ENCODE assay signal across 8 cellular contexts in genomic region chr11:61752117-61752924, GRCh38. TPM values are rescaled to one million over a fixed set of nuclear protein-coding genes. Genes with fewer than 3 reads are reported as not detected.
DNase-seq lines count a peak whose midpoint lies in the region; ATAC-seq, FAIRE-seq and TF ChIP-seq lines count a peak whose summit lies in the region.

TSS of gene MYRF (plus strand) at chr11:61752636. CDS start at chr11:61752745, 109 bp downstream.

- H3K4me1 ChIP-seq in breast epithelium (no peaks in the 10 kb centered on the region), keratinocyte (ENCODE audit: control insufficient read depth, extremely low read depth, insufficient read depth, low read length) (peaks cover 2% of the 10 kb centered on the region)

- H3K27me3 ChIP-seq in WERI-Rb-1 (ENCODE audit: insufficient read depth, low read depth, severe bottlenecking) (peaks cover 4% of the 10 kb centered on the region), breast epithelium (no peaks in the 10 kb centered on the region), keratinocyte (ENCODE audit: control insufficient read depth, extremely low read depth, insufficient read depth, low read length) (peaks cover 35% of the 10 kb centered on the region)

- peak within 1 kb of the TSS; percentile 41 for H3K4me2 ChIP-seq in keratinocyte (ENCODE audit: control insufficient read depth, extremely low read depth, insufficient read depth, low read depth, low read length)

- no peaks in the 10 kb centered on the region for H3K79me2 ChIP-seq in keratinocyte (ENCODE audit: control insufficient read depth, insufficient read depth, low read length)

- H3K9me1 ChIP-seq in keratinocyte (ENCODE audit: control insufficient read depth, extremely low read depth, insufficient read depth, low read length): no peaks in the 10 kb centered on the region

- H2AFZ ChIP-seq in keratinocyte (ENCODE audit: control insufficient read depth, low read length): peak within 1 kb of the TSS; percentile 6

- H3K9me3 ChIP-seq in WERI-Rb-1 (ENCODE audit: severe bottlenecking): no peaks in the 10 kb centered on the region
- no peaks in the 10 kb centered on the region for H3K9me3 ChIP-seq in breast epithelium
- no peaks in the 10 kb centered on the region for H3K9me3 ChIP-seq in keratinocyte (ENCODE audit: control insufficient read depth, low read depth, low read length)

- H3K4me3 ChIP-seq in WERI-Rb-1 (ENCODE audit: low read depth, low read length) (peak within 1 kb of the TSS; percentile 51), breast epithelium (peak within 1 kb of the TSS; percentile 41 to 73 (median 53)), keratinocyte (ENCODE audit: control insufficient read depth in 2 of 3, extremely low read depth in 1 of 3, insufficient read depth in 2 of 3, low read depth in 1 of 3, low read length in 3 of 3) (peak within 1 kb of the TSS in 2 of 3 experiments; percentile 19 to 20)

- no peak for FAIRE-seq in HTR-8/SVneo (lab: Jason Lieb, UNC)
- no peak for FAIRE-seq in keratinocyte (lab: Jason Lieb, UNC)

- TF ChIP-seq CTCF in WERI-Rb-1 (IDR thresholded peaks at IDR 0.05; ENCODE audit: low read depth, low read length) (peak; percentile 80), breast epithelium (IDR thresholded peaks at IDR 0.05) (peak in 2 of 3 donors; percentile 10 to 41), keratinocyte (optimal IDR thresholded peaks at IDR 0.05 in 1 of 3, IDR thresholded peaks at IDR 0.05 in 1 of 3, conservative IDR thresholded peaks at IDR 0.05 in 1 of 3; ENCODE audit: extremely low read depth in 1 of 3, insufficient read depth in 2 of 3, low read length in 3 of 3) (peak in 2 of 3 experiments; percentile 54 to 73)

- no peak for TF ChIP-seq POLR2A in breast epithelium (IDR thresholded peaks at IDR 0.05)

- DNase-seq in D341Med (ENCODE audit: low spot score): peak; percentile 92
- peak; percentile 67 for DNase-seq in HTR-8/SVneo (ENCODE audit: insufficient read length, low spot score)
- DNase-seq in WERI-Rb-1: peak; percentile 52
- no peak for DNase-seq in breast epithelium (ENCODE audit: low spot score in 2 of 2)
- no peak for DNase-seq in keratinocyte (ENCODE audit: low read depth, low spot score)
- peak; percentile 34 for DNase-seq in stimulated activated CD4-positive, alpha-beta T cell treated with anti-CD3 and anti-CD28 coated beads, Interleukin-1b, Interleukin-23, amount 100 ng/mL, for 48 hours
- no peak for DNase-seq in HPDE6-E6E7 (ENCODE audit: extremely low spot score)

- H3K36me3 ChIP-seq in WERI-Rb-1: no peaks in the 10 kb centered on the region
- no peaks in the 10 kb centered on the region for H3K36me3 ChIP-seq in breast epithelium
- H3K36me3 ChIP-seq in keratinocyte (ENCODE audit: control insufficient read depth in 2 of 2, extremely low read depth in 1 of 2, insufficient read depth in 2 of 2, low read length in 2 of 2): no peaks in the 10 kb centered on the region

- no peak within 1 kb of the TSS for H3K9ac ChIP-seq in keratinocyte (ENCODE audit: control insufficient read depth, extremely low read depth, insufficient read depth, low read length)

- ATAC-seq in GM21717 (IDR thresholded peaks at IDR 0.05; ENCODE audit: unreplicated experiment): no peak

- dilution Hi-C loops in keratinocyte (cut with MboI; ENCODE audit: extremely low pct_ligation_motif_present, low sequenced_read_pairs): no loop called here

- peaks cover 5% of the 10 kb centered on the region for H4K20me1 ChIP-seq in keratinocyte (ENCODE audit: control insufficient read depth, extremely low read depth, insufficient read depth, low read length)

- H3K27ac ChIP-seq in WERI-Rb-1 (no peak within 1 kb of the TSS), breast epithelium (no peak within 1 kb of the TSS), keratinocyte (ENCODE audit: control insufficient read depth, insufficient read depth, low read length) (no peak within 1 kb of the TSS)

- intact Hi-C loops in breast epithelium (cut with DNase I; ENCODE audit: low total_unique reads): no loop called here

RNA-seq across cellular contexts. Expression of gene MYRF, which starts in this region (rescaled TPM):
- total RNA-seq in breast epithelium: 1 to 10 TPM in 1 of 3 donors, under 1 TPM in 2; 0.32 to 6.9 (median 0.66) TPM
- polyA plus RNA-seq in keratinocyte: 0.14 to 0.24 TPM (median 0.24 TPM) in 3 replicates
- 0.07 TPM for polyA plus RNA-seq in keratinocyte (2011; ENCODE audit: low read depth)
- polyA plus RNA-seq in keratinocyte (2011; cell fraction: cytosol; rRNA removed): 0.13 and 0.17 TPM in 2 replicates
- 0.50 and 0.79 TPM in 2 replicates for polyA plus RNA-seq in keratinocyte (2011; cell fraction: nucleus; rRNA removed)
- 0.24 and 0.39 TPM in 2 replicates for polyA plus RNA-seq in keratinocyte (2012; ENCODE audit: low replicate concordance)
- 0.19 to 1.1 TPM (median 0.20 TPM) in 3 replicates for polyA minus RNA-seq in keratinocyte
- polyA minus RNA-seq in keratinocyte (2011; cell fraction: cytosol; rRNA and poly(A)+ RNA removed): 0.96 TPM
- polyA minus RNA-seq in keratinocyte (2011; cell fraction: nucleus; rRNA and poly(A)+ RNA removed): 0.47 and 0.53 TPM in 2 replicates

Comparison
In these comparisons a context has a peak if more than half of its experiments do, and no peak if none do; other contexts are left out.
1. DNase-seq: peak in D341Med (single experiment), HTR-8/SVneo (single experiment), WERI-Rb-1 (single experiment) and stimulated activated CD4-positive, alpha-beta T cell treated with anti-CD3 and anti-CD28 coated beads, Interleukin-1b, Interleukin-23, amount 100 ng/mL, for 48 hours (single experiment); none in breast epithelium (0 of 2), keratinocyte (single experiment) and HPDE6-E6E7 (single experiment).
2. CTCF ChIP-seq: peak in every context shown above with its lines; median percentile 80 in WERI-Rb-1; 64 in keratinocyte; 26 in breast epithelium.
3. Peak in every context shown above with its lines, with median percentiles within 50 percentile points of each other: H3K4me3 ChIP-seq.